9 cellular contexts compared by ENCODE assay signal in genomic region chr1:211133841-211134669, GRCh38. TPM values are rescaled to one million over a fixed set of nuclear protein-coding genes. Genes with fewer than 3 reads are reported as not detected.
A peak's percentile ranks its signal among the peaks of the same experiment; 100 is the strongest.
DNase-seq lines count a peak whose midpoint lies in the region; ATAC-seq and TF ChIP-seq lines count a peak whose summit lies in the region.
"Had no signal": no experiment of that assay in that cellular context is flagged by ENCODE, and none has a peak within 500 bp of the region (broad histone marks: within the 10 kb centered on the region; RNA-seq: fewer than 3 reads in every experiment).

Gene KCNH1 (minus strand): TSS chr1:211134148. CDS start chr1:211133945, 203 bp downstream.

- H3K36me3 ChIP-seq in liver (ENCODE audit: control insufficient read depth in 4 of 4, insufficient read depth in 3 of 4, low read depth in 1 of 4, low read length in 3 of 4): no peaks in the 10 kb centered on the region

- H3K9me3 ChIP-seq in liver (ENCODE audit: control insufficient read depth in 4 of 4, low read length in 3 of 4): no peaks in the 10 kb centered on the region

- no peaks in the 10 kb centered on the region for H3K9me3 Mint-ChIP-seq in activated CD4-positive, alpha-beta T cell treated with anti-CD3 and anti-CD28 coated beads, Interleukin-2, amount 10 ng/mL, durations not matched to agents 7 days and 5 days

- H3K4me1 Mint-ChIP-seq in activated CD4-positive, alpha-beta T cell treated with anti-CD3 and anti-CD28 coated beads, Interleukin-2, amount 10 ng/mL, durations not matched to agents 7 days and 5 days: peaks cover 9% of the 10 kb centered on the region

- no peak within 1 kb of the TSS for H3K27ac Mint-ChIP-seq in activated CD4-positive, alpha-beta T cell treated with anti-CD3 and anti-CD28 coated beads, Interleukin-2, amount 10 ng/mL, durations not matched to agents 7 days and 5 days

- peaks cover 8 to 15% (median 9%) of the 10 kb centered on the region in 4 donors for H3K4me1 ChIP-seq in liver (ENCODE audit: control insufficient read depth in 4 of 4, insufficient read depth in 4 of 4, low read length in 3 of 4)

- no peaks in the 10 kb centered on the region for H3K36me3 Mint-ChIP-seq in activated CD4-positive, alpha-beta T cell treated with anti-CD3 and anti-CD28 coated beads, Interleukin-2, amount 10 ng/mL, durations not matched to agents 7 days and 5 days (ENCODE audit: low read depth)

- peak; percentile 87 for ATAC-seq in GM19023 (IDR thresholded peaks at IDR 0.05; ENCODE audit: unreplicated experiment)
- ATAC-seq in HG03196 (IDR thresholded peaks at IDR 0.05; ENCODE audit: unreplicated experiment): peak; percentile 94

- peak within 1 kb of the TSS in 1 of 2 donors; percentile 42 for H3K9ac ChIP-seq in liver (ENCODE audit: low read depth in 1 of 2, low read length in 2 of 2)

- H3K27me3 Mint-ChIP-seq in activated CD4-positive, alpha-beta T cell treated with anti-CD3 and anti-CD28 coated beads, Interleukin-2, amount 10 ng/mL, durations not matched to agents 7 days and 5 days: peaks cover 67% of the 10 kb centered on the region

- H3K27ac ChIP-seq in coronary artery (no peak within 1 kb of the TSS), liver (ENCODE audit: low read depth in 1 of 2, low read length in 2 of 2) (no peak within 1 kb of the TSS)

- H3K4me3 ChIP-seq in coronary artery (peak within 1 kb of the TSS; percentile 66), liver (ENCODE audit: low read depth in 1 of 3, low read length in 3 of 3) (peak within 1 kb of the TSS in 2 of 3 donors; percentile 1 to 50)

- CTCF ChIA-PET in activated CD4-positive, alpha-beta T cell treated with anti-CD3 and anti-CD28 coated beads, Interleukin-2, amount 10 ng/mL, durations not matched to agents 7 days and 5 days (lab: Charles Lee): interaction anchor here (0.5 to 2.1 kb wide), 11 partner anchors 10 to 733 kb away, joined by 3 to 12 read pairs (median 4); no protein-coding TSS in a partner anchor

- TF ChIP-seq CTCF in coronary artery (IDR thresholded peaks at IDR 0.05) (peak; percentile 68), liver (IDR thresholded peaks at IDR 0.05; ENCODE audit: low read depth, low read length, missing input control) (peak; percentile 69)

- WGBS in liver: 2% methylated on average over 60 of the region's 60 CpGs

- TF ChIP-seq RAD21 in liver (IDR thresholded peaks at IDR 0.05): peak; percentile 72 to 81

- peak within 1 kb of the TSS; percentile 58 for H3K4me3 Mint-ChIP-seq in activated CD4-positive, alpha-beta T cell treated with anti-CD3 and anti-CD28 coated beads, Interleukin-2, amount 10 ng/mL, durations not matched to agents 7 days and 5 days

- POLR2A ChIA-PET in activated CD4-positive, alpha-beta T cell treated with anti-CD3 and anti-CD28 coated beads, Interleukin-2, amount 10 ng/mL, durations not matched to agents 7 days and 5 days (lab: Charles Lee): no interaction called here

- DNase-seq in AG20443 (ENCODE audit: low spot score) (peak; percentile 95), NCI-H345 (lab: John Stamatoyannopoulos, UW) (peak; percentile 93), coronary artery (ENCODE audit: low spot score) (no peak)
- DNase-seq in activated CD4-positive, alpha-beta T cell treated with anti-CD3 and anti-CD28 coated beads, Interleukin-2, amount 10 ng/mL, durations not matched to agents 7 days and 5 days: peak; percentile 64
- DNase-seq in stimulated activated CD4-positive, alpha-beta T cell treated with anti-CD3 and anti-CD28 coated beads, Interleukin-4, amount 100 ng/mL, for 24 hours: peak; percentile 78

- peaks cover 0 to 13% (median 2%) of the 10 kb centered on the region in 4 donors for H3K27me3 ChIP-seq in liver (ENCODE audit: control insufficient read depth in 4 of 4, insufficient read depth in 4 of 4, low read length in 3 of 4)

TF ChIP-seq in liver, 16 proteins besides CTCF, POLR2A, EP300 and RAD21:
- TF ChIP-seq, protein P1, sequence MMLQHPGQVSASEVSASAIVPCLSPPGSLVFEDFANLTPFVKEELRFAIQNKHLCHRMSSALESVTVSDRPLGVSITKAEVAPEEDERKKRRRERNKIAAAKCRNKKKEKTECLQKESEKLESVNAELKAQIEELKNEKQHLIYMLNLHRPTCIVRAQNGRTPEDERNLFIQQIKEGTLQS (IDR thresholded peaks at IDR 0.05): no peak
- TF ChIP-seq FOXA1 (IDR thresholded peaks at IDR 0.05): no peak
- TF ChIP-seq MAX (IDR thresholded peaks at IDR 0.05): no peak
- TF ChIP-seq TAF1 (conservative IDR thresholded peaks at IDR 0.05): no peak

RNA-seq across cellular contexts. Expression of gene KCNH1, which starts in this region (rescaled TPM):
- not detected for total RNA-seq in activated CD4-positive, alpha-beta T cell treated with anti-CD3 and anti-CD28 coated beads, Interleukin-2, amount 10 ng/mL, durations not matched to agents 7 days and 5 days
- total RNA-seq in liver: not detected
- not detected for polyA plus RNA-seq in liver
- total RNA-seq: T-helper 1 cell treated with Interleukin-12 subunit alpha and Interleukin-12 subunit beta and Interleukin-4 antibody, amounts not matched to agents 30 ng/mL and 1 ng/mL, for 36 hours had no signal

Comparison
In these comparisons a context has a peak if more than half of its experiments do, and no peak if none do; other contexts are left out.
1. Peak in DNase-seq in activated CD4-positive, alpha-beta T cell treated with anti-CD3 and anti-CD28 coated beads, Interleukin-2, amount 10 ng/mL, durations not matched to agents 7 days and 5 days; RNA of the gene not detected or under 1 TPM.